30 cellular contexts compared by ENCODE assay signal in the genomic region with DNA sequence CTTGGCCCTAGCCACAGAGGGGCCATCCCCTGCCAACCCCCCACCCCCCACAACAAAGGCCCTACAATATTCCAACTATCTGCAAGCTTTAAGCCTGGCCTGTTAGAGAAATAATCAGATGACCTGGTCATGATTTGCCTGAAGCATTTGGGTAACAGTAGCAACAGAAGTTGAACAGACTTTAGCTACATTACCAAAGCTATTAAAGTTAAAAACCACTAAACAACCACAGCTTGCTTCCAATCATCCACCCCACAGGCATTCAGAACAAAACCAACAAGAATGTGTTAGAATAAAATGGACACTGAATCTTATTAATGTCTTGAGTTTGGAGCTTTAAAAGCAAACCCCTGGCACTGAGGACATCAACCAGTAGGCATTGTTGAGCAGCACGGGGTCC.
"Had no signal": no experiment of that assay in that cellular context is flagged by ENCODE, and none has a peak within 500 bp of the region (broad histone marks: within the 10 kb centered on the region; RNA-seq: fewer than 3 reads in every experiment).

No MANE protein-coding gene starts in this region.

- H3K27ac Mint-ChIP-seq: immature natural killer cell; naive thymus-derived CD8-positive, alpha-beta T cell; nephron; stimulated activated memory B cell treated with anti-CD40 and anti-IgM and Interleukin-4, amounts not matched to agents 10 μg/mL and 1 μg/mL and 100 μg/mL, for 72 hours; stimulated activated naive CD8-positive, alpha-beta T cell treated with anti-CD3 and anti-CD28 coated beads, Interleukin-15, amount 100 ng/mL, for 72 hours had no signal

- H3K4me1 ChIP-seq: left lung, lower lobe of right lung, parathyroid adenoma, psoas muscle, right atrium auricular region, right lobe of liver, testis, thyroid gland, transverse colon, upper lobe of left lung, vagina had no signal

- H3K36me3 Mint-ChIP-seq: naive thymus-derived CD8-positive, alpha-beta T cell; stimulated activated memory B cell treated with anti-CD40 and anti-IgM and Interleukin-4, amounts not matched to agents 10 μg/mL and 1 μg/mL and 100 μg/mL, for 72 hours had no signal

- H3K79me2 ChIP-seq: parathyroid adenoma had no signal

- H3K36me3 ChIP-seq: left lung, lower lobe of right lung, right atrium auricular region, right lobe of liver, thyroid gland, transverse colon, upper lobe of left lung, vagina had no signal

- H3K9me3 ChIP-seq: left lung, lower lobe of right lung, psoas muscle, right atrium auricular region, right lobe of liver, testis, thyroid gland, transverse colon, upper lobe of left lung, vagina had no signal

- H3K27me3 Mint-ChIP-seq: stimulated activated naive CD8-positive, alpha-beta T cell treated with anti-CD3 and anti-CD28 coated beads, Interleukin-15, amount 100 ng/mL, for 72 hours had no signal

- H3K4me1 Mint-ChIP-seq: stimulated activated memory B cell treated with anti-CD40 and anti-IgM and Interleukin-4, amounts not matched to agents 10 μg/mL and 1 μg/mL and 100 μg/mL, for 72 hours; stimulated activated naive CD8-positive, alpha-beta T cell treated with anti-CD3 and anti-CD28 coated beads, Interleukin-15, amount 100 ng/mL, for 72 hours had no signal

- H3K4me3 ChIP-seq: left lung, lower lobe of right lung, psoas muscle, right atrium auricular region, right lobe of liver, testis, thyroid gland, transverse colon, upper lobe of left lung, vagina had no signal

- H2AFZ ChIP-seq: parathyroid adenoma had no signal

- H3K27ac ChIP-seq: left lung, lower lobe of right lung, parathyroid adenoma, psoas muscle, right atrium auricular region, right lobe of liver, testis, thyroid gland, transverse colon, upper lobe of left lung, vagina had no signal

- DNase-seq: hypothalamus; immature natural killer cell; kidney; left colon; left lung; lower lobe of right lung; mammary epithelial cell; mesenchymal stem cell; naive thymus-derived CD8-positive, alpha-beta T cell; nucleus accumbens; psoas muscle; right lobe of liver; small intestine; stimulated activated CD4-positive, alpha-beta T cell treated with anti-CD3 and anti-CD28 coated beads, Interleukin-1b, Interleukin-23, amount 100 ng/mL, for 48 hours; stimulated activated CD4-positive, alpha-beta T cell treated with anti-CD3 and anti-CD28 coated beads, Interleukin-2, amount 100 ng/mL, for 48 hours; stimulated activated CD4-positive, alpha-beta T cell treated with anti-CD3 and anti-CD28 coated beads, Interleukin-4, amount 100 ng/mL, for 4 hours; stimulated activated CD8-positive, alpha-beta memory T cell treated with anti-CD3 and anti-CD28 coated beads, Interleukin-4, amount 100 ng/mL, for 48 hours; stimulated activated naive CD4-positive, alpha-beta T cell treated with Interleukin-2 at 50 U/mL for 16 hours; stimulated activated naive CD8-positive, alpha-beta T cell treated with anti-CD3 and anti-CD28 coated beads, Interleukin-15, amount 100 ng/mL, for 72 hours; substantia nigra; testis; thyroid gland; transverse colon; upper lobe of left lung had no signal

- H3K9me3 Mint-ChIP-seq: naive thymus-derived CD8-positive, alpha-beta T cell; nephron; neural crest cell; stimulated activated memory B cell treated with anti-CD40 and anti-IgM and Interleukin-4, amounts not matched to agents 10 μg/mL and 1 μg/mL and 100 μg/mL, for 72 hours; stimulated activated naive CD8-positive, alpha-beta T cell treated with anti-CD3 and anti-CD28 coated beads, Interleukin-15, amount 100 ng/mL, for 72 hours had no signal

- H3K4me3 Mint-ChIP-seq: naive thymus-derived CD8-positive, alpha-beta T cell; nephron; neural crest cell; stimulated activated memory B cell treated with anti-CD40 and anti-IgM and Interleukin-4, amounts not matched to agents 10 μg/mL and 1 μg/mL and 100 μg/mL, for 72 hours; stimulated activated naive CD8-positive, alpha-beta T cell treated with anti-CD3 and anti-CD28 coated beads, Interleukin-15, amount 100 ng/mL, for 72 hours had no signal

- H3K27me3 ChIP-seq: right atrium auricular region, right lobe of liver, testis, thyroid gland, upper lobe of left lung, vagina had no signal

- H3K9ac ChIP-seq: parathyroid adenoma had no signal
